In the genomic region with DNA sequence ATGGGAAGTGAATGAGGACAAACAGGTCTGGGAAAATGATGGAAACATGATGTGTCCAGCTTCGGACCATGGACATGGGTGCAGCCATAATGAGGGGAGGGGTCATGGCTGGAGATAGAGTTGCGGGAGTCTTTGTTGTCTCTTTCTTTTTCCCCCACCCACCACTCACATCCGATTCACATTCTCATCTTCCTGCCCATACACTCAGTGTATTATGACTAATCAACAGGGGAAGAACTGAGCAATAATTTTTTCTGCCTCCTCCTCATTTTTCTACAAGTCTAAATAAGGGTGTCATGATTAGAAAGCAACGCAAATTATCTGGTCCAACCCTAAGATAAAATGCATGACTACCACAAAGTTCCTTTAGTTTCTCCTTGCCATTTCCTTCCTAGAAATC, we compare ENCODE assay signal across 19 cellular contexts. TPM values are rescaled to one million over a fixed set of nuclear protein-coding genes. Genes with fewer than 3 reads are reported as not detected.
DNase-seq lines count a peak whose midpoint lies in the region; ATAC-seq and TF ChIP-seq lines count a peak whose summit lies in the region.
"Had no signal": no experiment of that assay in that cellular context is flagged by ENCODE, and none has a peak within 500 bp of the region (broad histone marks: within the 10 kb centered on the region; RNA-seq: fewer than 3 reads in every experiment).

No MANE protein-coding gene starts in this region.

- TF ChIP-seq CTCF in fibroblast of the aortic adventitia (IDR thresholded peaks at IDR 0.05; ENCODE audit: insufficient read depth, low read length) = no peak

- no peak overlapping the region for H3K27ac Mint-ChIP-seq in T-helper 2 cell treated with Interferon-gamma antibody and Interleukin-4, amounts not matched to agents 5 μg/mL and 100 μg/mL, for 36 hours
- H3K27ac Mint-ChIP-seq: activated naive CD4-positive, alpha-beta T cell treated with anti-CD3 and anti-CD28 coated beads for 36 hours; naive thymus-derived CD4-positive, alpha-beta T cell; progenitor cell of endocrine pancreas had no signal

- DNase-seq in ELR (ENCODE audit: low read depth) = peak; percentile 87
- DNase-seq in T-helper 2 cell treated with Interferon-gamma antibody and Interleukin-4, amounts not matched to agents 5 μg/mL and 100 μg/mL, for 36 hours (ENCODE audit: low spot score) = peak; percentile 16
- DNase-seq in fibroblast of the aortic adventitia (ENCODE audit: low read depth) = peak; percentile 64
- DNase-seq in H4 (ENCODE audit: low spot score) = no peak
- no peak for DNase-seq in NCI-H2107 treated with DMSO at 0.1 percent for 48 hours (lab: John Stamatoyannopoulos, UW; ENCODE audit: unreplicated experiment)
- DNase-seq: activated naive CD4-positive, alpha-beta T cell treated with anti-CD3 and anti-CD28 coated beads for 36 hours; hypothalamus; left lung; MV-4-11; naive thymus-derived CD4-positive, alpha-beta T cell; NCI-H2171 treated with DMSO at 0.1 percent for 48 hours had no signal

- peaks cover 53% of the 10 kb centered on the region for H3K4me1 ChIP-seq in ACC112 (ENCODE audit: control insufficient read depth, insufficient read depth, low read length, unreplicated experiment)
- H3K4me1 ChIP-seq: SJCRH30 had no signal

- peak overlapping the region; percentile 92 for H3K27ac ChIP-seq in ACC112 (ENCODE audit: low read depth, low read length)
- H3K27ac ChIP-seq: BLaER1, left lung, SJCRH30 had no signal

- H3K27me3 ChIP-seq in ACC112 (ENCODE audit: insufficient read depth, low read length) = no peaks in the 10 kb centered on the region
- H3K27me3 ChIP-seq: BLaER1, left lung, SJCRH30 had no signal

- H3K79me2 ChIP-seq in ACC112 (ENCODE audit: control insufficient read depth, insufficient read depth, low read length, unreplicated experiment) = no peaks in the 10 kb centered on the region

- H3K9me3 Mint-ChIP-seq in T-helper 2 cell treated with Interferon-gamma antibody and Interleukin-4, amounts not matched to agents 5 μg/mL and 100 μg/mL, for 36 hours = no peaks in the 10 kb centered on the region
- H3K9me3 Mint-ChIP-seq: activated naive CD4-positive, alpha-beta T cell treated with anti-CD3 and anti-CD28 coated beads for 36 hours; central memory CD8-positive, alpha-beta T cell had no signal

- ATAC-seq in GM18873 (IDR thresholded peaks at IDR 0.05; ENCODE audit: low FRiP score, unreplicated experiment) (no peak), HG03469 (IDR thresholded peaks at IDR 0.05; ENCODE audit: unreplicated experiment) (no peak)

- H3K36me3 Mint-ChIP-seq in T-helper 2 cell treated with Interferon-gamma antibody and Interleukin-4, amounts not matched to agents 5 μg/mL and 100 μg/mL, for 36 hours (ENCODE audit: low read depth) = no peaks in the 10 kb centered on the region
- H3K36me3 Mint-ChIP-seq: naive thymus-derived CD4-positive, alpha-beta T cell had no signal

- peaks cover 4% of the 10 kb centered on the region for H3K4me1 Mint-ChIP-seq in T-helper 2 cell treated with Interferon-gamma antibody and Interleukin-4, amounts not matched to agents 5 μg/mL and 100 μg/mL, for 36 hours (ENCODE audit: low read depth)
- H3K4me1 Mint-ChIP-seq: central memory CD8-positive, alpha-beta T cell; naive thymus-derived CD4-positive, alpha-beta T cell had no signal

- H3K4me3 Mint-ChIP-seq in T-helper 2 cell treated with Interferon-gamma antibody and Interleukin-4, amounts not matched to agents 5 μg/mL and 100 μg/mL, for 36 hours = no peak overlapping the region
- H3K4me3 Mint-ChIP-seq: activated naive CD4-positive, alpha-beta T cell treated with anti-CD3 and anti-CD28 coated beads for 36 hours; central memory CD8-positive, alpha-beta T cell; naive thymus-derived CD4-positive, alpha-beta T cell had no signal

- no peaks in the 10 kb centered on the region for H3K36me3 ChIP-seq in ACC112 (ENCODE audit: insufficient read depth, low read length)
- H3K36me3 ChIP-seq: BLaER1, left lung, SJCRH30 had no signal

- H3K4me3 ChIP-seq in ACC112 (ENCODE audit: low read depth, low read length) (no peak overlapping the region), fibroblast of the aortic adventitia (ENCODE audit: low read depth, low read length) (no peak overlapping the region)
- H3K4me3 ChIP-seq: BLaER1, left lung, SJCRH30 had no signal

- no peak overlapping the region for H2AFZ ChIP-seq in ACC112 (ENCODE audit: low read length, unreplicated experiment)

- H3K27me3 Mint-ChIP-seq in T-helper 2 cell treated with Interferon-gamma antibody and Interleukin-4, amounts not matched to agents 5 μg/mL and 100 μg/mL, for 36 hours (ENCODE audit: low read depth) = peaks cover 4% of the 10 kb centered on the region

RNA-seq across cellular contexts. Expression of gene SERPINB2, which starts 5.7 kb away (rescaled TPM):
- 13.9 and 67.6 TPM in 2 replicates for total RNA-seq in fibroblast of the aortic adventitia (ENCODE audit: low replicate concordance)
- 0.39 and 1.0 TPM in 2 replicates for total RNA-seq in H4 (2014; rRNA removed; shearing (Covaris generic))
- total RNA-seq: activated naive CD4-positive, alpha-beta T cell treated with anti-CD3 and anti-CD28 coated beads for 36 hours; progenitor cell of endocrine pancreas; SJCRH30 had no signal

RNA-seq across cellular contexts. Expression of gene SERPINB10, which starts 25.9 kb away (rescaled TPM):
- not detected in 2 replicates for total RNA-seq in fibroblast of the aortic adventitia (ENCODE audit: low replicate concordance)
- 1.0 TPM in 1 of 2 replicates, not detected in the other for total RNA-seq in H4 (2014; rRNA removed; shearing (Covaris generic))
- total RNA-seq: activated naive CD4-positive, alpha-beta T cell treated with anti-CD3 and anti-CD28 coated beads for 36 hours; progenitor cell of endocrine pancreas; SJCRH30; temporal lobe had no signal

Comparison
In these comparisons a context has a peak if more than half of its experiments do, and no peak if none do; other contexts are left out.
1. DNase-seq: peak in ELR (single experiment), T-helper 2 cell treated with Interferon-gamma antibody and Interleukin-4, amounts not matched to agents 5 μg/mL and 100 μg/mL, for 36 hours (single experiment) and fibroblast of the aortic adventitia (single experiment); none in H4 (single experiment) and NCI-H2107 treated with DMSO at 0.1 percent for 48 hours (single experiment).